Comparison of ENCODE assay signal across 18 cellular contexts in genomic region chr15:67307156-67307555, GRCh38. TPM values are rescaled to one million over a fixed set of nuclear protein-coding genes. Genes with fewer than 3 reads are reported as not detected.
A peak's percentile ranks its signal among the peaks of the same experiment; 100 is the strongest.
DNase-seq lines count a peak whose midpoint lies in the region; ATAC-seq and TF ChIP-seq lines count a peak whose summit lies in the region.
"Had no signal": no experiment of that assay in that cellular context is flagged by ENCODE, and none has a peak within 500 bp of the region (broad histone marks: within the 10 kb centered on the region; RNA-seq: fewer than 3 reads in every experiment).

No MANE protein-coding gene starts in this region.

- H3K9me3 ChIP-seq in PC-3 (ENCODE audit: low read length) = no peaks in the 10 kb centered on the region
- peaks cover 0 to 5% (median 0%) of the 10 kb centered on the region in 3 donors for H3K9me3 ChIP-seq in adrenal gland (replicated peaks in 1 of 3)
- H3K9me3 ChIP-seq: esophagus muscularis mucosa, uterus had no signal

- H3K4me2 ChIP-seq in PC-3 (ENCODE audit: low read length) = no peak overlapping the region
- H3K4me2 ChIP-seq: neural progenitor cell had no signal

- CTCF ChIA-PET in PC-3 (lab: Charles Lee) = no interaction called here

- BruUV-seq in PC-3 (replicated peaks; lab: Mats Ljungman, UMichigan) = no TSS peak

- H3K27me3 Mint-ChIP-seq in activated naive CD8-positive, alpha-beta T cell treated with anti-CD3 and anti-CD28 coated beads, Interleukin-2, amount 50 U/mL, for 24 hours = peaks cover 20% of the 10 kb centered on the region
- H3K27me3 Mint-ChIP-seq in activated naive CD8-positive, alpha-beta T cell treated with anti-CD3 and anti-CD28 coated beads for 36 hours = peaks cover 21% of the 10 kb centered on the region

- no peaks in the 10 kb centered on the region for H3F3A ChIP-seq in PC-3 (ENCODE audit: low read length, unreplicated experiment)

- no peak overlapping the region for H3K27ac ChIP-seq in PC-3 (ENCODE audit: low read length)
- no peak overlapping the region for H3K27ac ChIP-seq in adrenal gland
- H3K27ac ChIP-seq: esophagus muscularis mucosa, neural progenitor cell, uterus had no signal

- TF ChIP-seq POLR2A in adrenal gland (IDR thresholded peaks at IDR 0.05) (no peak), GM18505 (IDR thresholded peaks at IDR 0.05; ENCODE audit: borderline replicate concordance, extremely low read depth, insufficient read depth, insufficient read length) (no peak)

- H3K9me3 Mint-ChIP-seq in activated naive CD8-positive, alpha-beta T cell treated with anti-CD3 and anti-CD28 coated beads, Interleukin-2, amount 50 U/mL, for 24 hours = no peaks in the 10 kb centered on the region
- no peaks in the 10 kb centered on the region for H3K9me3 Mint-ChIP-seq in activated naive CD8-positive, alpha-beta T cell treated with anti-CD3 and anti-CD28 coated beads for 36 hours
- H3K9me3 Mint-ChIP-seq: activated naive CD4-positive, alpha-beta T cell treated with anti-CD3 and anti-CD28 coated beads for 36 hours; mesothelial cell of epicardium; neural progenitor cell had no signal

- H3K27ac Mint-ChIP-seq in activated naive CD8-positive, alpha-beta T cell treated with anti-CD3 and anti-CD28 coated beads, Interleukin-2, amount 50 U/mL, for 24 hours = no peak overlapping the region
- no peak overlapping the region for H3K27ac Mint-ChIP-seq in activated naive CD8-positive, alpha-beta T cell treated with anti-CD3 and anti-CD28 coated beads for 36 hours
- H3K27ac Mint-ChIP-seq: activated naive CD4-positive, alpha-beta T cell treated with anti-CD3 and anti-CD28 coated beads for 36 hours; neural progenitor cell had no signal

- H4K20me1 ChIP-seq in PC-3 (ENCODE audit: low read length) = no peaks in the 10 kb centered on the region

- H2AFZ ChIP-seq in PC-3 (ENCODE audit: low read length) = no peak overlapping the region
- H2AFZ ChIP-seq: neural progenitor cell had no signal

- H3K9ac ChIP-seq in PC-3 (ENCODE audit: low read length) = no peak overlapping the region
- H3K9ac ChIP-seq: neural progenitor cell had no signal

- no peak for DNase-seq in activated naive CD8-positive, alpha-beta T cell treated with anti-CD3 and anti-CD28 coated beads, Interleukin-2, amount 50 U/mL, for 24 hours
- DNase-seq in activated naive CD8-positive, alpha-beta T cell treated with anti-CD3 and anti-CD28 coated beads for 36 hours = no peak
- DNase-seq in PC-3 (peak; percentile 2), fibroblast of mammary gland (ENCODE audit: low read depth) (peak; percentile 25), stromal cell of bone marrow (ENCODE audit: low read depth) (peak; percentile 52), adrenal gland (no peak)
- DNase-seq: activated naive CD4-positive, alpha-beta T cell treated with anti-CD3 and anti-CD28 coated beads for 36 hours; MM.1S; NCI-H1694 treated with DMSO at 0.1 percent for 48 hours; NCI-H345; stimulated activated CD4-positive, alpha-beta T cell treated with anti-CD3 and anti-CD28 coated beads, Interleukin-15, amount 100 ng/mL, for 24 hours; uterus had no signal

- H3K4me1 ChIP-seq in PC-3 (ENCODE audit: insufficient read depth, low read length) = no peaks in the 10 kb centered on the region
- no peaks in the 10 kb centered on the region for H3K4me1 ChIP-seq in adrenal gland (replicated peaks in 1 of 2)
- H3K4me1 ChIP-seq: uterus had no signal

- no peak for TF ChIP-seq CTCF in PC-3 (conservative IDR thresholded peaks at IDR 0.05; ENCODE audit: low read depth, low read length)
- TF ChIP-seq CTCF in fibroblast of mammary gland (conservative IDR thresholded peaks at IDR 0.05; ENCODE audit: control insufficient read depth, insufficient read depth, low read depth, low read length) = no peak
- no peak for TF ChIP-seq CTCF in adrenal gland (IDR thresholded peaks at IDR 0.05)

- H3K27me3 ChIP-seq in PC-3 (ENCODE audit: low read length) (no peaks in the 10 kb centered on the region), adrenal gland (no peaks in the 10 kb centered on the region)
- H3K27me3 ChIP-seq: esophagus muscularis mucosa, neural progenitor cell, uterus had no signal

- H3K36me3 ChIP-seq in PC-3 (ENCODE audit: low read depth, low read length) (no peaks in the 10 kb centered on the region), adrenal gland (replicated peaks in 1 of 2) (no peaks in the 10 kb centered on the region)
- H3K36me3 ChIP-seq: esophagus muscularis mucosa, neural progenitor cell, uterus had no signal

- ATAC-seq in activated naive CD8-positive, alpha-beta T cell treated with anti-CD3 and anti-CD28 coated beads, Interleukin-2, amount 50 U/mL, for 24 hours = peak; percentile 97
- peak; percentile 59; the same call in 1 of the 2 replicates for ATAC-seq in PC-3
- ATAC-seq in HG03280 (IDR thresholded peaks at IDR 0.05; ENCODE audit: unreplicated experiment) = no peak
- ATAC-seq in GM18505 (IDR thresholded peaks at IDR 0.05; ENCODE audit: unreplicated experiment) = no peak
- ATAC-seq: HepG2 had no signal

- H3K4me3 Mint-ChIP-seq in activated naive CD8-positive, alpha-beta T cell treated with anti-CD3 and anti-CD28 coated beads, Interleukin-2, amount 50 U/mL, for 24 hours = no peak overlapping the region
- no peak overlapping the region for H3K4me3 Mint-ChIP-seq in activated naive CD8-positive, alpha-beta T cell treated with anti-CD3 and anti-CD28 coated beads for 36 hours
- H3K4me3 Mint-ChIP-seq: activated naive CD4-positive, alpha-beta T cell treated with anti-CD3 and anti-CD28 coated beads for 36 hours; mesothelial cell of epicardium; neural progenitor cell had no signal

- no peaks in the 10 kb centered on the region for H3K36me3 Mint-ChIP-seq in activated naive CD8-positive, alpha-beta T cell treated with anti-CD3 and anti-CD28 coated beads, Interleukin-2, amount 50 U/mL, for 24 hours (ENCODE audit: low read depth)
- no peaks in the 10 kb centered on the region for H3K36me3 Mint-ChIP-seq in activated naive CD8-positive, alpha-beta T cell treated with anti-CD3 and anti-CD28 coated beads for 36 hours
- H3K36me3 Mint-ChIP-seq: mesothelial cell of epicardium, neural progenitor cell had no signal

- intact Hi-C loops in PC-3 (cut with micrococcal nuclease) = no loop called here
- intact Hi-C loops in adrenal gland (cut with DNase I) = loop anchor here in 1 of 2 donors (10.0 kb wide), 1 partner anchor 362 kb away; no protein-coding TSS in a partner anchor

- POLR2A ChIA-PET in PC-3 (lab: Charles Lee; ENCODE audit: unreplicated experiment) = no interaction called here

- H3K4me3 ChIP-seq in PC-3 (ENCODE audit: low read length) (no peak overlapping the region), fibroblast of mammary gland (ENCODE audit: control insufficient read depth, low read depth, low read length) (no peak overlapping the region), adrenal gland (no peak overlapping the region)
- H3K4me3 ChIP-seq: esophagus muscularis mucosa, neural progenitor cell, uterus had no signal

- H3K79me2 ChIP-seq in PC-3 (ENCODE audit: low read length) = no peaks in the 10 kb centered on the region

- no peaks in the 10 kb centered on the region for H3K9me2 ChIP-seq in PC-3 (replicated peaks; ENCODE audit: low read length)

- 63 to 90% (median 69%) methylated on average over 1 of the region's 1 CpG for WGBS in adrenal gland, 4 donors

- H3K4me1 Mint-ChIP-seq in activated naive CD8-positive, alpha-beta T cell treated with anti-CD3 and anti-CD28 coated beads, Interleukin-2, amount 50 U/mL, for 24 hours = peaks cover 16% of the 10 kb centered on the region
- H3K4me1 Mint-ChIP-seq in activated naive CD8-positive, alpha-beta T cell treated with anti-CD3 and anti-CD28 coated beads for 36 hours = peaks cover 18% of the 10 kb centered on the region

RNA-seq across cellular contexts. Expression of gene IQCH, which starts 52.6 kb away (rescaled TPM):
- total RNA-seq in activated naive CD8-positive, alpha-beta T cell treated with anti-CD3 and anti-CD28 coated beads for 36 hours = 1 to 10 TPM; 1.3 to 1.4 TPM
- total RNA-seq in PC-3 (2014; rRNA removed) (2.1 and 8.2 TPM in 2 replicates), adrenal gland (1 to 10 TPM in 7 of 8 donors, under 1 TPM in 1; 0.93 to 7.3 (median 2.9) TPM)
- 1 to 10 TPM in 1 of 3 donors, under 1 TPM in 2; 0.67 to 2.9 (median 0.97) TPM for polyA plus RNA-seq in adrenal gland

RNA-seq across cellular contexts. Expression of gene AAGAB, which starts 52.7 kb away (rescaled TPM):
- 10 to 100 TPM; 50.6 to 51.0 TPM for total RNA-seq in activated naive CD8-positive, alpha-beta T cell treated with anti-CD3 and anti-CD28 coated beads for 36 hours
- total RNA-seq in PC-3 (2014; rRNA removed) (25.7 and 30.5 TPM in 2 replicates), adrenal gland (10 to 100 TPM; 20.1 to 47.6 (median 29.2) TPM)
- 10 to 100 TPM; 12.4 to 63.7 (median 13.3) TPM for polyA plus RNA-seq in adrenal gland

Comparison
In these comparisons a context has a peak if more than half of its experiments do, and no peak if none do; other contexts are left out.
1. ATAC-seq: peak in activated naive CD8-positive, alpha-beta T cell treated with anti-CD3 and anti-CD28 coated beads, Interleukin-2, amount 50 U/mL, for 24 hours (single experiment) and PC-3 (single experiment); none in HG03280 (single experiment) and GM18505 (single experiment).
2. DNase-seq: peak in PC-3 (single experiment), fibroblast of mammary gland (single experiment) and stromal cell of bone marrow (single experiment); none in activated naive CD8-positive, alpha-beta T cell treated with anti-CD3 and anti-CD28 coated beads, Interleukin-2, amount 50 U/mL, for 24 hours (single experiment), activated naive CD8-positive, alpha-beta T cell treated with anti-CD3 and anti-CD28 coated beads for 36 hours (single experiment) and adrenal gland (0 of 7).